Comparison of ENCODE assay signal across 9 cellular contexts in genomic region chr11:73184953-73185671, GRCh38. TPM values are rescaled to one million over a fixed set of nuclear protein-coding genes. Genes with fewer than 3 reads are reported as not detected.
DNase-seq lines count a peak whose midpoint lies in the region; ATAC-seq and TF ChIP-seq lines count a peak whose summit lies in the region.
"Had no signal": no experiment of that assay in that cellular context is flagged by ENCODE, and none has a peak within 500 bp of the region (broad histone marks: within the 10 kb centered on the region; RNA-seq: fewer than 3 reads in every experiment).

No MANE protein-coding gene starts in this region.

- H3K9me3 ChIP-seq in CD4-positive, CD25-positive, alpha-beta regulatory T cell (ENCODE audit: control insufficient read depth in 2 of 2, low read length in 2 of 2): no peaks in the 10 kb centered on the region

- no peak overlapping the region for H3K27ac Mint-ChIP-seq in CD4-positive, CD25-positive, alpha-beta regulatory T cell

- no peaks in the 10 kb centered on the region for H3K36me3 ChIP-seq in CD4-positive, CD25-positive, alpha-beta regulatory T cell (ENCODE audit: control insufficient read depth, insufficient read depth, low read length)

- DNase-seq in CD4-positive, CD25-positive, alpha-beta regulatory T cell: peak; percentile 4 to 42 (median 17)
- no peak for DNase-seq in HFF-Myc (ENCODE audit: extremely low read depth, low read depth)
- DNase-seq in NOMO-1 treated with dmso at 0.1 percent for 144 hours (lab: John Stamatoyannopoulos, UW; ENCODE audit: unreplicated experiment): peak; percentile 76
- peak; percentile 38 for DNase-seq in activated CD8-positive, alpha-beta memory T cell treated with anti-CD3 and anti-CD28 coated beads, Interleukin-2, amount 50 U/mL, for 4 hours
- no peak for DNase-seq in epithelial cell of prostate (ENCODE audit: low read depth, low spot score)
- peak; percentile 81 for DNase-seq in mucosa of gallbladder (ENCODE audit: low spot score)
- peak; percentile 27 for DNase-seq in stimulated activated naive CD4-positive, alpha-beta T cell treated with Interleukin-2 at 50 U/mL for 16 hours (lab: John Stamatoyannopoulos, UW)

- no peaks in the 10 kb centered on the region for H3K4me1 ChIP-seq in CD4-positive, CD25-positive, alpha-beta regulatory T cell (ENCODE audit: control insufficient read depth, insufficient read depth, low read length, poor library complexity, severe bottlenecking)

- H3K4me1 Mint-ChIP-seq in CD4-positive, CD25-positive, alpha-beta regulatory T cell: peaks cover 0 to 5% (median 4%) of the 10 kb centered on the region in 4 donors

- TF ChIP-seq CTCF in HFF-Myc (IDR thresholded peaks at IDR 0.05; ENCODE audit: low read depth, low read length, missing control alignments): peak; percentile 94

- H3K36me3 Mint-ChIP-seq in CD4-positive, CD25-positive, alpha-beta regulatory T cell: no peaks in the 10 kb centered on the region
- H3K36me3 Mint-ChIP-seq: IgD-negative memory B cell had no signal

- H3K4me3 Mint-ChIP-seq in CD4-positive, CD25-positive, alpha-beta regulatory T cell: no peak overlapping the region

- H3K9me3 Mint-ChIP-seq in CD4-positive, CD25-positive, alpha-beta regulatory T cell: no peaks in the 10 kb centered on the region
- H3K9me3 Mint-ChIP-seq: IgD-negative memory B cell had no signal

- H3K27me3 ChIP-seq in CD4-positive, CD25-positive, alpha-beta regulatory T cell (ENCODE audit: control insufficient read depth, insufficient read depth, low read length): peaks cover 5% of the 10 kb centered on the region

- H3K27me3 Mint-ChIP-seq in CD4-positive, CD25-positive, alpha-beta regulatory T cell: peaks cover 19% of the 10 kb centered on the region
- H3K27me3 Mint-ChIP-seq: IgD-negative memory B cell had no signal

- peak; percentile 41 to 58 for ATAC-seq in CD4-positive, CD25-positive, alpha-beta regulatory T cell (ENCODE audit: low read depth in 2 of 2)
- no peak for ATAC-seq in HG02884 (IDR thresholded peaks at IDR 0.05; ENCODE audit: unreplicated experiment)

- H3K4me3 ChIP-seq in CD4-positive, CD25-positive, alpha-beta regulatory T cell (ENCODE audit: low read depth, low read length): no peak overlapping the region
- no peak overlapping the region for H3K4me3 ChIP-seq in HFF-Myc (replicated peaks; ENCODE audit: low read depth, low read length)

- no peak overlapping the region for H3K27ac ChIP-seq in CD4-positive, CD25-positive, alpha-beta regulatory T cell (ENCODE audit: insufficient read depth, low read length, poor library complexity, severe bottlenecking)
- peak overlapping the region; percentile 99 for H3K27ac ChIP-seq in epithelial cell of prostate

RNA-seq across cellular contexts. Expression of gene P2RY2, which starts 33.0 kb away (rescaled TPM):
- not detected for total RNA-seq in CD4-positive, CD25-positive, alpha-beta regulatory T cell
- not detected for polyA plus RNA-seq in CD4-positive, CD25-positive, alpha-beta regulatory T cell
- total RNA-seq in mucosa of gallbladder: 12.6 TPM

RNA-seq across cellular contexts. Expression of gene FCHSD2, which starts 43.0 kb away (rescaled TPM):
- total RNA-seq in CD4-positive, CD25-positive, alpha-beta regulatory T cell: 56.6 TPM
- 10 to 100 TPM; 13.5 to 22.8 (median 19.5) TPM for polyA plus RNA-seq in CD4-positive, CD25-positive, alpha-beta regulatory T cell
- 56.4 TPM for total RNA-seq in mucosa of gallbladder

Comparison
In these comparisons a context has a peak if more than half of its experiments do, and no peak if none do; other contexts are left out.
1. DNase-seq: peak in CD4-positive, CD25-positive, alpha-beta regulatory T cell (3 of 3), NOMO-1 treated with dmso at 0.1 percent for 144 hours (single experiment), activated CD8-positive, alpha-beta memory T cell treated with anti-CD3 and anti-CD28 coated beads, Interleukin-2, amount 50 U/mL, for 4 hours (single experiment), mucosa of gallbladder (single experiment) and stimulated activated naive CD4-positive, alpha-beta T cell treated with Interleukin-2 at 50 U/mL for 16 hours (single experiment); none in HFF-Myc (single experiment) and epithelial cell of prostate (single experiment).
2. RNA of gene P2RY2, which starts 33.0 kb away (total RNA-seq): 12.6 TPM in mucosa of gallbladder (single experiment); not detected in CD4-positive, CD25-positive, alpha-beta regulatory T cell (single experiment); every median in the first group is over 10 times any median in the second.